ENCODE assay signal across 8 cellular contexts in genomic region chr1:91402023-91402422, GRCh38. TPM values are rescaled to one million over a fixed set of nuclear protein-coding genes. Genes with fewer than 3 reads are reported as not detected.
DNase-seq lines count a peak whose midpoint lies in the region; ATAC-seq and TF ChIP-seq lines count a peak whose summit lies in the region.

No MANE protein-coding gene starts in this region.

- H3K27me3 ChIP-seq in dorsolateral prefrontal cortex: peaks cover 0 to 39% (median 0%) of the 10 kb centered on the region in 45 donors

- peak; percentile 37 to 77 (median 60) for TF ChIP-seq CTCF in dorsolateral prefrontal cortex (IDR thresholded peaks at IDR 0.05 in 54 of 56, conservative IDR thresholded peaks at IDR 0.05 in 2 of 56; ENCODE audit: low read depth in 1 of 56, partially characterized antibody in 56 of 56)
- peak; percentile 50 for TF ChIP-seq CTCF in retinal pigment epithelial cell (conservative IDR thresholded peaks at IDR 0.05; ENCODE audit: low read depth, low read length)

- DNase-seq in activated T-cell treated with anti-CD3 and anti-CD28 coated beads, Interleukin-2, amount 50 U/mL, for 72 hours: no peak
- DNase-seq in activated T-cell treated with anti-CD3 and anti-CD28 coated beads, Interleukin-2, amount 50 U/mL, for 1 hour: no peak
- peak; percentile 57 for DNase-seq in NCI-H2227 (lab: John Stamatoyannopoulos, UW; ENCODE audit: unreplicated experiment)
- DNase-seq in dorsolateral prefrontal cortex: no peak
- DNase-seq in retinal pigment epithelial cell (ENCODE audit: low read depth): no peak
- DNase-seq in stimulated activated naive CD4-positive, alpha-beta T cell (lab: John Stamatoyannopoulos, UW): no peak

- ATAC-seq in activated T-cell treated with anti-CD3 and anti-CD28 coated beads, Interleukin-2, amount 50 U/mL, for 72 hours (replicated peaks in 1 of 2): no peak
- ATAC-seq in GM19351 (IDR thresholded peaks at IDR 0.05; ENCODE audit: unreplicated experiment) (no peak), GM21737 (IDR thresholded peaks at IDR 0.05; ENCODE audit: unreplicated experiment) (no peak)

- H3K4me3 ChIP-seq in dorsolateral prefrontal cortex: no peak overlapping the region
- H3K4me3 ChIP-seq in retinal pigment epithelial cell (ENCODE audit: low read length): no peak overlapping the region

- H3K27ac ChIP-seq in dorsolateral prefrontal cortex: peak overlapping the region in 1 of 59 donors; percentile 90

- no peaks in the 10 kb centered on the region for H3K9me3 Mint-ChIP-seq in activated T-cell treated with anti-CD3 and anti-CD28 coated beads, Interleukin-2, amount 50 U/mL, for 72 hours

- peaks cover 5% of the 10 kb centered on the region for H3K4me1 Mint-ChIP-seq in activated T-cell treated with anti-CD3 and anti-CD28 coated beads, Interleukin-2, amount 50 U/mL, for 72 hours (ENCODE audit: low read depth)

- no peak overlapping the region for H3K4me3 Mint-ChIP-seq in activated T-cell treated with anti-CD3 and anti-CD28 coated beads, Interleukin-2, amount 50 U/mL, for 72 hours

- intact Hi-C loops in dorsolateral prefrontal cortex (cut with DNase I): loop anchor here (5.0 to 10.0 kb wide), 3 partner anchors 103 to 237 kb away; partner anchors contain the start of gene CDC7 (in 1 of the 2)

- H3K27me3 Mint-ChIP-seq in activated T-cell treated with anti-CD3 and anti-CD28 coated beads, Interleukin-2, amount 50 U/mL, for 72 hours (ENCODE audit: low read depth): peaks cover 26% of the 10 kb centered on the region

- peak overlapping the region; percentile 58 for H3K27ac Mint-ChIP-seq in activated T-cell treated with anti-CD3 and anti-CD28 coated beads, Interleukin-2, amount 50 U/mL, for 72 hours

- peaks cover 0 to 1% of the 10 kb centered on the region in 2 donors for H3K36me3 Mint-ChIP-seq in activated T-cell treated with anti-CD3 and anti-CD28 coated beads, Interleukin-2, amount 50 U/mL, for 72 hours (ENCODE audit: insufficient read depth in 2 of 2)

RNA-seq across cellular contexts. Expression of gene HFM1, which starts 2.6 kb away (rescaled TPM):
- total RNA-seq in activated T-cell treated with anti-CD3 and anti-CD28 coated beads, Interleukin-2, amount 50 U/mL, for 72 hours: not detected
- 1 to 10 TPM in 119 of 120 experiments, under 1 TPM in 1; 0.74 to 8.0 (median 3.6) TPM for total RNA-seq in dorsolateral prefrontal cortex
